24 cellular contexts compared by ENCODE assay signal in genomic region chr5:14506661-14507060, GRCh38.
"Had no signal": no experiment of that assay in that cellular context is flagged by ENCODE, and none has a peak within 500 bp of the region (broad histone marks: within the 10 kb centered on the region; RNA-seq: fewer than 3 reads in every experiment).

No MANE protein-coding gene starts in this region.

- DNase-seq: activated B cell treated with CpG ODN at 0.5 μM for 24 hours; activated CD4-positive, alpha-beta T cell treated with anti-CD3 and anti-CD28 coated beads for 1 hour; activated CD4-positive, alpha-beta T cell treated with anti-CD3 and anti-CD28 coated beads, Interleukin-2, amount 10 ng/mL, durations not matched to agents 24 days and 14 days; activated CD4-positive, alpha-beta T cell treated with anti-CD3 and anti-CD28 coated beads, Interleukin-2, amount 50 U/mL, for 48 hours; activated CD8-positive, alpha-beta memory T cell treated with anti-CD3 and anti-CD28 coated beads for 24 hours; activated effector memory CD4-positive, alpha-beta T cell treated with anti-CD3 and anti-CD28 coated beads, Interleukin-2, amount 50 U/mL, for 16 hours; activated naive CD4-positive, alpha-beta T cell treated with Interleukin-2 at 50 U/mL for 16 hours; activated T-cell treated with anti-CD3 and anti-CD28 coated beads, Interleukin-2, amount 50 U/mL, for 4 hours; cerebellar nuclear complex; NCI-H1092; NCI-H1417; NCI-H1694; NCI-H2029; NCI-H2107; NCI-H2171 treated with DMSO at 0.1 percent for 48 hours; NCI-H226; NCI-H510A; NCI-H526 treated with DMSO at 0.1 percent for 48 hours; SIG-M5; T-cell; T-helper 2 cell; T1000 had no signal

- H3K4me3 Mint-ChIP-seq: activated B cell treated with CpG ODN at 0.5 μM for 24 hours; activated CD4-positive, alpha-beta T cell treated with anti-CD3 and anti-CD28 coated beads, Interleukin-2, amount 10 ng/mL, durations not matched to agents 24 days and 14 days; activated naive CD8-positive, alpha-beta T cell; activated T-cell treated with anti-CD3 and anti-CD28 coated beads, Interleukin-2, amount 50 U/mL, for 4 hours; T-cell had no signal

- H3K9me3 Mint-ChIP-seq: activated B cell treated with CpG ODN at 0.5 μM for 24 hours; activated CD4-positive, alpha-beta T cell treated with anti-CD3 and anti-CD28 coated beads, Interleukin-2, amount 10 ng/mL, durations not matched to agents 24 days and 14 days; activated T-cell treated with anti-CD3 and anti-CD28 coated beads, Interleukin-2, amount 50 U/mL, for 4 hours; T-cell had no signal

- H3K27me3 Mint-ChIP-seq: activated B cell treated with CpG ODN at 0.5 μM for 24 hours; activated CD4-positive, alpha-beta T cell treated with anti-CD3 and anti-CD28 coated beads, Interleukin-2, amount 10 ng/mL, durations not matched to agents 24 days and 14 days; activated naive CD8-positive, alpha-beta T cell; T-cell had no signal

- H3K4me1 Mint-ChIP-seq: activated B cell treated with CpG ODN at 0.5 μM for 24 hours; activated CD4-positive, alpha-beta T cell treated with anti-CD3 and anti-CD28 coated beads, Interleukin-2, amount 10 ng/mL, durations not matched to agents 24 days and 14 days; T-cell had no signal

- ATAC-seq: activated T-cell treated with anti-CD3 and anti-CD28 coated beads, Interleukin-2, amount 50 U/mL, for 4 hours had no signal

- H3K36me3 Mint-ChIP-seq: activated naive CD8-positive, alpha-beta T cell; T-cell had no signal

- FAIRE-seq: TTC549 had no signal

- H3K27ac Mint-ChIP-seq: activated B cell treated with CpG ODN at 0.5 μM for 24 hours; activated CD4-positive, alpha-beta T cell treated with anti-CD3 and anti-CD28 coated beads, Interleukin-2, amount 10 ng/mL, durations not matched to agents 24 days and 14 days; activated naive CD8-positive, alpha-beta T cell had no signal
